Comparison of ENCODE assay signal across 17 cellular contexts in genomic region chr17:27984404-27984803, GRCh38.
"Had no signal": no experiment of that assay in that cellular context is flagged by ENCODE, and none has a peak within 500 bp of the region (broad histone marks: within the 10 kb centered on the region; RNA-seq: fewer than 3 reads in every experiment).

No MANE protein-coding gene starts in this region.

- H3K36me3 Mint-ChIP-seq: activated CD4-positive, alpha-beta memory T cell treated with anti-CD3 and anti-CD28 coated beads for 36 hours; activated naive CD8-positive, alpha-beta T cell treated with anti-CD3 and anti-CD28 coated beads, Interleukin-2, amount 10 ng/mL, durations not matched to agents 7 days and 5 days; natural killer cell had no signal

- H3K4me1 ChIP-seq: breast epithelium had no signal

- H3K4me2 ChIP-seq: hepatocyte had no signal

- H3K4me1 Mint-ChIP-seq: natural killer cell had no signal

- H3K27ac ChIP-seq: hepatocyte had no signal

- H3K4me3 Mint-ChIP-seq: activated CD4-positive, alpha-beta memory T cell treated with anti-CD3 and anti-CD28 coated beads for 36 hours; activated naive CD8-positive, alpha-beta T cell treated with anti-CD3 and anti-CD28 coated beads, Interleukin-2, amount 10 ng/mL, durations not matched to agents 7 days and 5 days; natural killer cell; stimulated activated naive CD8-positive, alpha-beta T cell treated with anti-CD3 and anti-CD28 coated beads, Interleukin-15, Interleukin-2, amounts not matched to agents 100 ng/mL and 50 ng/mL, for 24 hours had no signal

- H3K27me3 ChIP-seq: breast epithelium, hepatocyte had no signal

- H3K27ac Mint-ChIP-seq: activated CD4-positive, alpha-beta memory T cell treated with anti-CD3 and anti-CD28 coated beads for 36 hours; activated naive CD8-positive, alpha-beta T cell treated with anti-CD3 and anti-CD28 coated beads, Interleukin-2, amount 10 ng/mL, durations not matched to agents 7 days and 5 days; natural killer cell; progenitor cell of endocrine pancreas; stimulated activated naive CD8-positive, alpha-beta T cell treated with anti-CD3 and anti-CD28 coated beads, Interleukin-15, Interleukin-2, amounts not matched to agents 100 ng/mL and 50 ng/mL, for 24 hours had no signal

- H2AFZ ChIP-seq: hepatocyte had no signal

- H3K9me3 ChIP-seq: breast epithelium, mucosa of descending colon had no signal

- DNase-seq: activated CD4-positive, alpha-beta memory T cell treated with anti-CD3 and anti-CD28 coated beads for 36 hours; activated gamma-delta T cell treated with Interleukin-2 at 50 U/mL for 16 hours; activated naive CD8-positive, alpha-beta T cell treated with anti-CD3 and anti-CD28 coated beads, Interleukin-2, amount 10 ng/mL, durations not matched to agents 7 days and 5 days; activated T-cell treated with anti-CD3 and anti-CD28 coated beads, Interleukin-2, amount 50 U/mL, for 48 hours; aorta; foreskin melanocyte; kidney glomerular epithelial cell; mucosa of descending colon; natural killer cell; nucleus accumbens; stimulated activated CD4-positive, alpha-beta T cell treated with anti-CD3 and anti-CD28 coated beads, Interleukin-12 subunit alpha, Interleukin-12 subunit beta, amount 100 ng/mL, for 4 hours; stimulated activated CD4-positive, alpha-beta T cell treated with anti-CD3 and anti-CD28 coated beads, Interleukin-2, amount 100 ng/mL, for 48 hours had no signal

- H3K4me3 ChIP-seq: hepatocyte, lung, mucosa of descending colon had no signal

- H3K79me2 ChIP-seq: hepatocyte had no signal

- H3K36me3 ChIP-seq: breast epithelium had no signal

- H3K9me3 Mint-ChIP-seq: activated CD4-positive, alpha-beta memory T cell treated with anti-CD3 and anti-CD28 coated beads for 36 hours; activated naive CD8-positive, alpha-beta T cell treated with anti-CD3 and anti-CD28 coated beads, Interleukin-2, amount 10 ng/mL, durations not matched to agents 7 days and 5 days; natural killer cell; stimulated activated naive CD8-positive, alpha-beta T cell treated with anti-CD3 and anti-CD28 coated beads, Interleukin-15, Interleukin-2, amounts not matched to agents 100 ng/mL and 50 ng/mL, for 24 hours had no signal
